9 cellular contexts compared by ENCODE assay signal in genomic region chr3:50243552-50243895, GRCh38. TPM values are rescaled to one million over a fixed set of nuclear protein-coding genes. Genes with fewer than 3 reads are reported as not detected.
DNase-seq lines count a peak whose midpoint lies in the region; ATAC-seq and TF ChIP-seq lines count a peak whose summit lies in the region.
"Had no signal": no experiment of that assay in that cellular context is flagged by ENCODE, and none has a peak within 500 bp of the region (broad histone marks: within the 10 kb centered on the region; RNA-seq: fewer than 3 reads in every experiment).

No MANE protein-coding gene starts in this region.

- H3K27ac ChIP-seq in mesodermal cell (ENCODE audit: low read depth, low read length, severe bottlenecking) (peak overlapping the region; percentile 67), tibial artery (peak overlapping the region; percentile 67 to 86)

- no peak overlapping the region for H3K4me3 ChIP-seq in mesodermal cell (ENCODE audit: extremely low read depth, insufficient read depth, low read length, poor library complexity, severe bottlenecking)
- H3K4me3 ChIP-seq in tibial artery, result peak overlapping the region in 1 of 2 donors; percentile 11

- intact Hi-C loops in MCF 10A (cut with micrococcal nuclease), result no loop called here
- intact Hi-C loops in tibial artery (cut with DNase I; ENCODE audit: low total_unique reads), result loop anchor here (5.0 kb wide), 1 partner anchor 34 kb away; the partner anchor contains the start of gene LSMEM2

- DNase-seq in activated T-cell treated with anti-CD3 and anti-CD28 coated beads, Interleukin-2, amount 50 U/mL, for 72 hours, result no peak
- no peak for DNase-seq in activated T-cell treated with anti-CD3 and anti-CD28 coated beads, Interleukin-2, amount 50 U/mL, for 48 hours
- DNase-seq in MCF 10A (ENCODE audit: unreplicated experiment), result no peak
- no peak for DNase-seq in tibial artery
- no peak for DNase-seq in islet precursor cell
- DNase-seq in OCI-M1 (lab: John Stamatoyannopoulos, UW), result no peak

- WGBS in mesodermal cell (ENCODE audit: insufficient coverage in 2 of 2), 2 experiments, result 92 to 100% methylated on average over 3 to 4 of the region's 4 CpGs

- no peaks in the 10 kb centered on the region for H3K27me3 ChIP-seq in tibial artery

- no peak for ATAC-seq in activated T-cell treated with anti-CD3 and anti-CD28 coated beads, Interleukin-2, amount 50 U/mL, for 72 hours (replicated peaks in 1 of 2)
- ATAC-seq in HG03159 (IDR thresholded peaks at IDR 0.05; ENCODE audit: unreplicated experiment), result no peak

- peaks cover 95% of the 10 kb centered on the region for H3K4me1 Mint-ChIP-seq in activated T-cell treated with anti-CD3 and anti-CD28 coated beads, Interleukin-2, amount 50 U/mL, for 72 hours (ENCODE audit: low read depth)
- peaks cover 54% of the 10 kb centered on the region for H3K4me1 Mint-ChIP-seq in MCF 10A (ENCODE audit: insufficient read depth, unreplicated experiment)

- peak overlapping the region; percentile 97 for H3K27ac Mint-ChIP-seq in activated T-cell treated with anti-CD3 and anti-CD28 coated beads, Interleukin-2, amount 50 U/mL, for 72 hours
- peak overlapping the region; percentile 91 for H3K27ac Mint-ChIP-seq in MCF 10A (ENCODE audit: low read depth, unreplicated experiment)

- H3K9me3 ChIP-seq in mesodermal cell (ENCODE audit: control insufficient read depth, low read length), result no peaks in the 10 kb centered on the region
- H3K9me3 ChIP-seq in tibial artery, result no peaks in the 10 kb centered on the region

- peak overlapping the region; percentile 55 to 91 for H3K4me3 Mint-ChIP-seq in activated T-cell treated with anti-CD3 and anti-CD28 coated beads, Interleukin-2, amount 50 U/mL, for 72 hours
- no peak overlapping the region for H3K4me3 Mint-ChIP-seq in MCF 10A (ENCODE audit: unreplicated experiment)

- CTCF ChIA-PET in MCF 10A (lab: Yijun Ruan, JAX), result interaction anchor here (0.6 to 1.5 kb wide), 6 partner anchors 10 to 123 kb away, joined by 3 to 7 read pairs (median 4); no protein-coding TSS in a partner anchor

- H3K36me3 Mint-ChIP-seq in activated T-cell treated with anti-CD3 and anti-CD28 coated beads, Interleukin-2, amount 50 U/mL, for 72 hours (ENCODE audit: insufficient read depth in 2 of 2), result peaks cover 3 to 9% of the 10 kb centered on the region in 2 donors
- H3K36me3 Mint-ChIP-seq in MCF 10A (ENCODE audit: insufficient read depth, unreplicated experiment), result peaks cover 14% of the 10 kb centered on the region

- H3K4me1 ChIP-seq in mesodermal cell (ENCODE audit: control insufficient read depth, insufficient read depth, low read length, poor library complexity, severe bottlenecking) (peaks cover 79% of the 10 kb centered on the region), tibial artery (peaks cover 0 to 100% (median 93%) of the 10 kb centered on the region in 4 donors)

- no peaks in the 10 kb centered on the region for H3K27me3 Mint-ChIP-seq in activated T-cell treated with anti-CD3 and anti-CD28 coated beads, Interleukin-2, amount 50 U/mL, for 72 hours (ENCODE audit: low read depth)
- H3K27me3 Mint-ChIP-seq in MCF 10A (ENCODE audit: insufficient read depth, unreplicated experiment), result no peaks in the 10 kb centered on the region

- peaks cover 66% of the 10 kb centered on the region for H3K36me3 ChIP-seq in mesodermal cell (ENCODE audit: control insufficient read depth, insufficient read depth, low read length)
- H3K36me3 ChIP-seq in tibial artery, result peaks cover 0 to 13% (median 0%) of the 10 kb centered on the region in 3 donors

- no TSS peak for BruUV-seq in MCF 10A (replicated peaks; lab: Mats Ljungman, UMichigan)

- no peaks in the 10 kb centered on the region for H3K9me3 Mint-ChIP-seq in activated T-cell treated with anti-CD3 and anti-CD28 coated beads, Interleukin-2, amount 50 U/mL, for 72 hours
- no peaks in the 10 kb centered on the region for H3K9me3 Mint-ChIP-seq in MCF 10A (ENCODE audit: unreplicated experiment)

- TF ChIP-seq CTCF in MCF 10A (IDR thresholded peaks at IDR 0.05; ENCODE audit: unreplicated experiment) (no peak), tibial artery (IDR thresholded peaks at IDR 0.05) (no peak)

- POLR2A ChIA-PET in MCF 10A (lab: Yijun Ruan, JAX), result interaction anchor here (0.9 to 2.2 kb wide), 3 partner anchors 17 to 49 kb away, joined by 3 to 5 read pairs (median 5); partner anchors contain the start of gene IFRD2

RNA-seq across cellular contexts. Expression of gene GNAI2, which starts 7.5 kb away (rescaled TPM):
- 100 to 1,000 TPM; 263 to 272 TPM for total RNA-seq in activated T-cell treated with anti-CD3 and anti-CD28 coated beads, Interleukin-2, amount 50 U/mL, for 72 hours
- 122 and 123 TPM in 2 replicates for total RNA-seq in MCF 10A (2022)
- polyA plus RNA-seq in mesodermal cell (2013, experiment 1 of 2), result 395 TPM
- polyA plus RNA-seq in mesodermal cell (2013, experiment 2 of 2), result 323 TPM

RNA-seq across cellular contexts. Expression of gene SEMA3B, which starts 25.4 kb away (rescaled TPM):
- total RNA-seq in activated T-cell treated with anti-CD3 and anti-CD28 coated beads, Interleukin-2, amount 50 U/mL, for 72 hours, result 1 to 10 TPM; 1.9 to 3.3 TPM
- total RNA-seq in MCF 10A (2022), result 7.6 and 12.5 TPM in 2 replicates
- polyA plus RNA-seq in mesodermal cell (2013, experiment 1 of 2), result 6.8 TPM
- polyA plus RNA-seq in mesodermal cell (2013, experiment 2 of 2), result 6.1 TPM

RNA-seq across cellular contexts. Expression of gene LSMEM2, which starts 35.4 kb away (rescaled TPM):
- under 1 TPM in 1 of 2 donors, not detected in 1; 0.26 TPM for total RNA-seq in activated T-cell treated with anti-CD3 and anti-CD28 coated beads, Interleukin-2, amount 50 U/mL, for 72 hours
- 0.20 TPM in 1 of 2 replicates, not detected in the other for total RNA-seq in MCF 10A (2022)
- not detected for polyA plus RNA-seq in mesodermal cell (2013, experiment 1 of 2)
- polyA plus RNA-seq in mesodermal cell (2013, experiment 2 of 2), result not detected
- total RNA-seq: pulmonary artery endothelial cell had no signal

RNA-seq across cellular contexts. Expression of gene SLC38A3, which starts 38.5 kb away (rescaled TPM):
- total RNA-seq in activated T-cell treated with anti-CD3 and anti-CD28 coated beads, Interleukin-2, amount 50 U/mL, for 72 hours, result not detected
- total RNA-seq in MCF 10A (2022), result not detected in 2 replicates
- 2.5 TPM for polyA plus RNA-seq in mesodermal cell (2013, experiment 1 of 2)
- 1.4 TPM for polyA plus RNA-seq in mesodermal cell (2013, experiment 2 of 2)

RNA-seq across cellular contexts. Expression of gene IFRD2, which starts 48.7 kb away (rescaled TPM):
- 10 to 100 TPM; 56.3 to 62.1 TPM for total RNA-seq in activated T-cell treated with anti-CD3 and anti-CD28 coated beads, Interleukin-2, amount 50 U/mL, for 72 hours
- 135 and 182 TPM in 2 replicates for total RNA-seq in MCF 10A (2022)
- polyA plus RNA-seq in mesodermal cell (2013, experiment 1 of 2), result 42.2 TPM
- 33.5 TPM for polyA plus RNA-seq in mesodermal cell (2013, experiment 2 of 2)
